Comparison of ENCODE assay signal across 8 cellular contexts in genomic region chr16:67192781-67193260, GRCh38. TPM values are rescaled to one million over a fixed set of nuclear protein-coding genes. Genes with fewer than 3 reads are reported as not detected.
DNase-seq lines count a peak whose midpoint lies in the region; ATAC-seq and TF ChIP-seq lines count a peak whose summit lies in the region.

No MANE protein-coding gene starts in this region.

- H3K27me3 ChIP-seq in HAP-1 (ENCODE audit: low read depth): no peaks in the 10 kb centered on the region
- H3K27me3 ChIP-seq in iPS-15b (ENCODE audit: control insufficient read depth, insufficient read depth, low read length): no peaks in the 10 kb centered on the region

- in situ Hi-C loops in HAP-1 (cut with MboI; ENCODE audit: low sequenced_read_pairs): no loop called here

- H3K4me3 ChIP-seq in HAP-1 (peak overlapping the region; percentile 98), iPS-15b (ENCODE audit: low read depth, low read length) (peak overlapping the region; percentile 97)

- peak overlapping the region; percentile 79 for H3K9ac ChIP-seq in iPS-15b (ENCODE audit: low read depth, low read length)

- H3K27ac Mint-ChIP-seq in activated CD8-positive, alpha-beta T cell treated with anti-CD3 and anti-CD28 coated beads for 36 hours: peak overlapping the region; percentile 87
- H3K27ac Mint-ChIP-seq in stimulated activated naive CD8-positive, alpha-beta T cell treated with anti-CD3 and anti-CD28 coated beads, Interleukin-15, amount 100 ng/mL, for 72 hours: peak overlapping the region; percentile 90 to 96

- no peak for DNase-seq in HAP-1 (ENCODE audit: low spot score in 2 of 2)
- no peak for DNase-seq in activated CD8-positive, alpha-beta T cell treated with anti-CD3 and anti-CD28 coated beads for 36 hours
- no peak for DNase-seq in stimulated activated naive CD8-positive, alpha-beta T cell treated with anti-CD3 and anti-CD28 coated beads, Interleukin-15, amount 100 ng/mL, for 72 hours
- DNase-seq in Kasumi-1 (lab: John Stamatoyannopoulos, UW): no peak
- DNase-seq in NCI-H1048 (lab: John Stamatoyannopoulos, UW): no peak

- no peak for TF ChIP-seq CTCF in activated CD8-positive, alpha-beta T cell treated with anti-CD3 and anti-CD28 coated beads for 36 hours (IDR thresholded peaks at IDR 0.05)

- H3K9me3 ChIP-seq in HAP-1 (no peaks in the 10 kb centered on the region), iPS-15b (ENCODE audit: control insufficient read depth, insufficient read depth, low read length) (no peaks in the 10 kb centered on the region)

- ATAC-seq in activated CD8-positive, alpha-beta T cell treated with anti-CD3 and anti-CD28 coated beads for 36 hours: no peak
- ATAC-seq in stimulated activated naive CD8-positive, alpha-beta T cell treated with anti-CD3 and anti-CD28 coated beads, Interleukin-15, amount 100 ng/mL, for 72 hours: no peak
- ATAC-seq in HG03045 (IDR thresholded peaks at IDR 0.05; ENCODE audit: unreplicated experiment) (no peak), GM19395 (IDR thresholded peaks at IDR 0.05; ENCODE audit: unreplicated experiment) (no peak)

- H3K27me3 Mint-ChIP-seq in activated CD8-positive, alpha-beta T cell treated with anti-CD3 and anti-CD28 coated beads for 36 hours: no peaks in the 10 kb centered on the region
- H3K27me3 Mint-ChIP-seq in stimulated activated naive CD8-positive, alpha-beta T cell treated with anti-CD3 and anti-CD28 coated beads, Interleukin-15, amount 100 ng/mL, for 72 hours: no peaks in the 10 kb centered on the region

- POLR2A ChIA-PET in activated CD8-positive, alpha-beta T cell treated with anti-CD3 and anti-CD28 coated beads for 36 hours (lab: Charles Lee): interaction anchor here (0.6 to 2.2 kb wide), 7 partner anchors 16 to 43 kb away, joined by 3 to 9 read pairs (median 4); no protein-coding TSS in a partner anchor

- CTCF ChIA-PET in activated CD8-positive, alpha-beta T cell treated with anti-CD3 and anti-CD28 coated beads for 36 hours (lab: Charles Lee): interaction anchor here (1.0 to 1.7 kb wide), 7 partner anchors 34 to 240 kb away, joined by 3 to 6 read pairs (median 3); partner anchors contain the start of genes FHOD1 and TMEM208

- intact Hi-C loops in activated CD8-positive, alpha-beta T cell treated with anti-CD3 and anti-CD28 coated beads for 36 hours (cut with micrococcal nuclease): loop anchor here (2.0 kb wide), 1 partner anchor 52 kb away; no protein-coding TSS in a partner anchor

- peak overlapping the region; percentile 93 for H3K4me3 Mint-ChIP-seq in activated CD8-positive, alpha-beta T cell treated with anti-CD3 and anti-CD28 coated beads for 36 hours
- peak overlapping the region; percentile 83 to 91 for H3K4me3 Mint-ChIP-seq in stimulated activated naive CD8-positive, alpha-beta T cell treated with anti-CD3 and anti-CD28 coated beads, Interleukin-15, amount 100 ng/mL, for 72 hours

- H3K36me3 ChIP-seq in HAP-1 (replicated peaks): peaks cover 54% of the 10 kb centered on the region
- H3K36me3 ChIP-seq in iPS-15b (ENCODE audit: control insufficient read depth, insufficient read depth, low read length): peaks cover 46% of the 10 kb centered on the region

- H3K36me3 Mint-ChIP-seq in activated CD8-positive, alpha-beta T cell treated with anti-CD3 and anti-CD28 coated beads for 36 hours (ENCODE audit: low read depth): peaks cover 44% of the 10 kb centered on the region

- H3K4me1 Mint-ChIP-seq in activated CD8-positive, alpha-beta T cell treated with anti-CD3 and anti-CD28 coated beads for 36 hours (ENCODE audit: low read depth): peaks cover 45% of the 10 kb centered on the region
- H3K4me1 Mint-ChIP-seq in stimulated activated naive CD8-positive, alpha-beta T cell treated with anti-CD3 and anti-CD28 coated beads, Interleukin-15, amount 100 ng/mL, for 72 hours: peaks cover 61% of the 10 kb centered on the region

- H3K4me1 ChIP-seq in HAP-1 (peaks cover 11% of the 10 kb centered on the region), iPS-15b (ENCODE audit: control insufficient read depth, insufficient read depth, low read length) (peaks cover 3% of the 10 kb centered on the region)

- no peaks in the 10 kb centered on the region for H3K9me3 Mint-ChIP-seq in activated CD8-positive, alpha-beta T cell treated with anti-CD3 and anti-CD28 coated beads for 36 hours
- no peaks in the 10 kb centered on the region for H3K9me3 Mint-ChIP-seq in stimulated activated naive CD8-positive, alpha-beta T cell treated with anti-CD3 and anti-CD28 coated beads, Interleukin-15, amount 100 ng/mL, for 72 hours

RNA-seq across cellular contexts. Expression of gene E2F4, which starts 0.9 kb away (rescaled TPM):
- 100 to 1,000 TPM; 104 to 105 TPM for total RNA-seq in activated CD8-positive, alpha-beta T cell treated with anti-CD3 and anti-CD28 coated beads for 36 hours

RNA-seq across cellular contexts. Expression of gene EXOC3L1, which starts 2.9 kb away (rescaled TPM):
- under 1 TPM in 1 of 2 experiments, not detected in 1; 0.23 TPM for total RNA-seq in activated CD8-positive, alpha-beta T cell treated with anti-CD3 and anti-CD28 coated beads for 36 hours

RNA-seq across cellular contexts. Expression of gene ELMO3, which starts 6.1 kb away (rescaled TPM):
- total RNA-seq in activated CD8-positive, alpha-beta T cell treated with anti-CD3 and anti-CD28 coated beads for 36 hours: 1 to 10 TPM; 5.0 to 5.6 TPM

RNA-seq across cellular contexts. Expression of gene MATCAP1, which starts 9.1 kb away (rescaled TPM):
- total RNA-seq in activated CD8-positive, alpha-beta T cell treated with anti-CD3 and anti-CD28 coated beads for 36 hours: 10 to 100 TPM; 49.5 to 49.9 TPM

RNA-seq across cellular contexts. Expression of gene NOL3, which starts 22.5 kb away (rescaled TPM):
- total RNA-seq in activated CD8-positive, alpha-beta T cell treated with anti-CD3 and anti-CD28 coated beads for 36 hours: 10 to 100 TPM; 24.5 to 25.3 TPM
